ENCODE assay signal across 8 cellular contexts in the genomic region with DNA sequence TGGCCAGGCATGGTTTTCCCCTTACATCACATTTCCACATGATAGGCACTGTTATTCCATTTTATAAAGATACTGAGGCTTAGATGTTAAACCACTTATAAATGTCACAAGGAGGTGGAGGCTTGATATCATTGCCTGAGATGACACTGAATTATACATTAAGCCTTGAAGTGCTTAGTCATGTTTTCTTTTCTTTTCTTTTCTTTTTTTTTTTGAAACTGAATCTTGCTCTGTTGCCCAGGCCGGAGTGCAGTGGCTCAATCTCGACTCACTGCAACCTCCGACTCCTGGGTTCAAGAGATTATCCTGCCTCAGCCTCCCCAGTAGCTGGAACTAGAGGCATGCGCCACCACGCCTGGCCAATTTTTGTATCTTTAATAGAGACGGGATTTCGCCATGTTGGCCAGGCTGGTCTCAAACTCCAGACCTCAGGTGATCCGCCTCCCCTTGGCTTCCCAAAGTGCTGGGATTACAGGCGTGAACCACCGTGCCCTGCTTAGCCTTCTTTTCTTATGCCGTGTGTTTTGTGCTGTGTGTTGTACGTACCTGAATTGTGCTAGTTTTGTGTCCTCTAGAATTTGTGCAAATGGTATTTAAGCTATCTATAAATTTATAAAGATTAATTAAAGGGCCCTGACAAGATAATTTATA. TPM values are rescaled to one million over a fixed set of nuclear protein-coding genes. Genes with fewer than 3 reads are reported as not detected.
A peak's percentile ranks its signal among the peaks of the same experiment; 100 is the strongest.
DNase-seq lines count a peak whose midpoint lies in the region; TF ChIP-seq lines count a peak whose summit lies in the region.

No MANE protein-coding gene starts in this region.

- H3K4me2 ChIP-seq in fibroblast of lung (ENCODE audit: extremely low read depth, insufficient read depth, low read length), result peak overlapping the region; percentile 54

- H4K20me1 ChIP-seq in fibroblast of lung (ENCODE audit: control insufficient read depth, extremely low read depth, insufficient read depth, low read length), result no peaks in the 10 kb centered on the region

- H3K4me3 ChIP-seq in GM12864 (ENCODE audit: low read depth, low read length) (peak overlapping the region; percentile 75), SK-N-MC (peak overlapping the region; percentile 98), fibroblast of lung (replicated peaks in 1 of 4; ENCODE audit: control extremely low read depth in 1 of 4, insufficient read depth in 1 of 4, low read depth in 3 of 4, low read length in 4 of 4) (peak overlapping the region; percentile 75 to 94 (median 91)), retinal pigment epithelial cell (ENCODE audit: low read length) (peak overlapping the region; percentile 79)

- no peaks in the 10 kb centered on the region for H3K27me3 ChIP-seq in fibroblast of lung (ENCODE audit: control insufficient read depth, insufficient read depth, low read length)

- peaks cover 7% of the 10 kb centered on the region for H3K4me1 ChIP-seq in fibroblast of lung (ENCODE audit: control insufficient read depth, extremely low read depth, insufficient read depth, low read length)

- H3K9me3 ChIP-seq in SK-N-MC (ENCODE audit: low read depth, low read length) (no peaks in the 10 kb centered on the region), fibroblast of lung (ENCODE audit: control insufficient read depth, insufficient read depth, low read depth, low read length) (no peaks in the 10 kb centered on the region)

- peak overlapping the region; percentile 99 for H3K9ac ChIP-seq in SK-N-MC (ENCODE audit: insufficient read length)
- no peak overlapping the region for H3K9ac ChIP-seq in fibroblast of lung (ENCODE audit: insufficient read depth, low read length)

- peaks cover 40% of the 10 kb centered on the region for H3K79me2 ChIP-seq in fibroblast of lung (ENCODE audit: control insufficient read depth, insufficient read depth, low read length)

- H3K27ac ChIP-seq in SK-N-MC (peak overlapping the region; percentile 100), fibroblast of lung (ENCODE audit: insufficient read depth, low read length) (peak overlapping the region; percentile 92)

- DNase-seq in GM12864 (ENCODE audit: low read depth) (no peak), SK-N-MC (ENCODE audit: low read depth, low spot score) (no peak), fibroblast of lung (ENCODE audit: low read depth in 2 of 2) (no peak), retinal pigment epithelial cell (ENCODE audit: low read depth) (no peak), 8988T (no peak), NCI-H2196 (lab: John Stamatoyannopoulos, UW; ENCODE audit: unreplicated experiment) (no peak), NOMO-1 treated with dmso at 0.1 percent for 144 hours (lab: John Stamatoyannopoulos, UW; ENCODE audit: unreplicated experiment) (no peak)
- no peak for DNase-seq in stimulated activated CD4-positive, alpha-beta T cell treated with anti-CD3 and anti-CD28 coated beads, Interleukin-1b, Interleukin-23, amount 100 ng/mL, for 48 hours

- TF ChIP-seq CTCF in GM12864 (IDR thresholded peaks at IDR 0.05; ENCODE audit: low read depth, low read length, missing control alignments), result no peak
- no peak for TF ChIP-seq CTCF in fibroblast of lung (conservative IDR thresholded peaks at IDR 0.05 in 1 of 2, IDR thresholded peaks at IDR 0.05 in 1 of 2; ENCODE audit: low read depth in 1 of 2, low read length in 2 of 2)
- TF ChIP-seq CTCF in retinal pigment epithelial cell (conservative IDR thresholded peaks at IDR 0.05; ENCODE audit: low read depth, low read length), result no peak

- H2AFZ ChIP-seq in fibroblast of lung (ENCODE audit: low read length), result no peak overlapping the region

- peaks cover 37% of the 10 kb centered on the region for H3K36me3 ChIP-seq in SK-N-MC (ENCODE audit: insufficient read depth, low read length)
- H3K36me3 ChIP-seq in fibroblast of lung (ENCODE audit: control insufficient read depth, insufficient read depth, low read length), result peaks cover 3% of the 10 kb centered on the region

RNA-seq across cellular contexts. Expression of gene DNAJA3, which starts 1.2 kb away (rescaled TPM):
- total RNA-seq in fibroblast of lung, result 59.8 and 66.1 TPM in 2 replicates
- polyA plus RNA-seq in fibroblast of lung, result 27.8 and 39.8 TPM in 2 replicates
- 22.3 and 32.2 TPM in 2 replicates for polyA plus RNA-seq in fibroblast of lung (2012)
- 30.6 and 36.4 TPM in 2 replicates for polyA minus RNA-seq in fibroblast of lung (ENCODE audit: low replicate concordance)

RNA-seq across cellular contexts. Expression of gene CORO7, which starts 10.5 kb away (rescaled TPM):
- 5.4 and 11.1 TPM in 2 replicates for total RNA-seq in fibroblast of lung
- polyA plus RNA-seq in fibroblast of lung, result 5.6 and 6.1 TPM in 2 replicates
- 7.2 and 8.6 TPM in 2 replicates for polyA plus RNA-seq in fibroblast of lung (2012)
- 16.1 and 18.2 TPM in 2 replicates for polyA minus RNA-seq in fibroblast of lung (ENCODE audit: low replicate concordance)

RNA-seq across cellular contexts. Expression of gene NMRAL1, which starts 47.6 kb away (rescaled TPM):
- 71.7 and 73.5 TPM in 2 replicates for total RNA-seq in fibroblast of lung
- polyA plus RNA-seq in fibroblast of lung, result 33.6 and 42.0 TPM in 2 replicates
- polyA plus RNA-seq in fibroblast of lung (2012), result 39.4 and 49.0 TPM in 2 replicates
- 59.8 and 96.4 TPM in 2 replicates for polyA minus RNA-seq in fibroblast of lung (ENCODE audit: low replicate concordance)

RNA-seq across cellular contexts. Expression of gene HMOX2, which starts 49.4 kb away (rescaled TPM):
- total RNA-seq in fibroblast of lung, result 40.0 and 40.6 TPM in 2 replicates
- polyA plus RNA-seq in fibroblast of lung, result 45.7 and 54.7 TPM in 2 replicates
- 57.1 and 71.2 TPM in 2 replicates for polyA plus RNA-seq in fibroblast of lung (2012)
- 63.8 and 107 TPM in 2 replicates for polyA minus RNA-seq in fibroblast of lung (ENCODE audit: low replicate concordance)

RNA-seq across cellular contexts. Expression of gene VASN, which starts 55.2 kb away (rescaled TPM):
- 57.0 and 79.4 TPM in 2 replicates for total RNA-seq in fibroblast of lung
- 30.6 and 61.9 TPM in 2 replicates for polyA plus RNA-seq in fibroblast of lung
- polyA plus RNA-seq in fibroblast of lung (2012), result 85.6 and 136 TPM in 2 replicates
- polyA minus RNA-seq in fibroblast of lung (ENCODE audit: low replicate concordance), result 42.0 and 88.8 TPM in 2 replicates
